ENCODE assay signal across 8 cellular contexts in the genomic region with DNA sequence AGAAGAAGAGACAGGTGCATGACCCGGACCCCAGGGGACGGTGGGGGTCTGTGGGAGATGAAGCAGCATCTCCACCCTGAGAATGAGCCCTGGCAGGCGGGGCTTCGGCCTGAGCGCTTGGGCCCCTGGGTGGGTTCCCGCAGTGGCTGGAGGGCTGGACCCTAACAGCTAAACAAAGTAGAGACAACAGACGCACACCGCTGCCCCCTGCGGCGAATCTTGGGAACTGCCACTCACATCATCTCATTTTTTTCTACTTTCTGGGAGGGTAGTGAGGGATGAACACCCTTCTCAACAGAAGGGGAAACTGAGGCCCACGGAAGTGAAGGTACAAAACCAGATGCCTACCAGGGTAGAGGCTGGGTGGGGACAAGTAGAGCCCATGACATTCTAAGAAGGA.
DNase-seq lines count a peak whose midpoint lies in the region; ATAC-seq and TF ChIP-seq lines count a peak whose summit lies in the region.

No MANE protein-coding gene starts in this region.

- H3K4me3 ChIP-seq in transverse colon = no peak overlapping the region

- no peak for ATAC-seq in HG03469 (IDR thresholded peaks at IDR 0.05; ENCODE audit: unreplicated experiment)

- 44 to 60% methylated on average over 2 to 11 of the region's 11 CpGs for WGBS in transverse colon (ENCODE audit: low coverage in 1 of 2), 2 donors

- TF ChIP-seq CTCF in transverse colon (IDR thresholded peaks at IDR 0.05) = peak; percentile 63 to 75 (median 71)

- TF ChIP-seq EP300 in Ishikawa (IDR thresholded peaks at IDR 0.05; ENCODE audit: borderline replicate concordance) (no peak), transverse colon (IDR thresholded peaks at IDR 0.05; ENCODE audit: low read depth) (no peak)

- TF ChIP-seq POLR2A in transverse colon (IDR thresholded peaks at IDR 0.05) = no peak

- peaks cover 46 to 76% (median 64%) of the 10 kb centered on the region in 4 donors for H3K4me1 ChIP-seq in transverse colon

- intact Hi-C loops in transverse colon (cut with DNase I; ENCODE audit: low total_unique reads) = no loop called here

- peak; percentile 44 for TF ChIP-seq RAD21 in Ishikawa (IDR thresholded peaks at IDR 0.05; ENCODE audit: low read depth)

- in situ Hi-C loops in transverse colon (cut with MboI; ENCODE audit: low pct_ligation_motif_present in 1 of 4, low pct_unique_long_range_greater_than_20kb in 1 of 4, low sequenced_read_pairs in 3 of 4) = loop anchor here in 2 of 4 donors (25.0 kb wide), 1 partner anchor 363 kb away; no protein-coding TSS in a partner anchor

- H3K9me3 ChIP-seq in transverse colon = no peaks in the 10 kb centered on the region

- DNase-seq in COLO668 (lab: John Stamatoyannopoulos, UW; ENCODE audit: unreplicated experiment) (peak; percentile 29), iPS-NIHi11 (ENCODE audit: low spot score) (peak; percentile 86), transverse colon (peak; percentile 42), midbrain (lab: John Stamatoyannopoulos, UW) (no peak), SK-N-DZ (ENCODE audit: low spot score) (no peak)
- peak; percentile 57 to 58 for DNase-seq in activated T-cell treated with anti-CD3 and anti-CD28 coated beads, Interleukin-2, amount 50 U/mL, for 48 hours

- H3K27ac ChIP-seq in transverse colon = peak overlapping the region; percentile 87 to 92 (median 91)

- no peaks in the 10 kb centered on the region for H3K27me3 ChIP-seq in transverse colon

- no peaks in the 10 kb centered on the region for H3K36me3 ChIP-seq in transverse colon

TF ChIP-seq in Ishikawa, 13 proteins besides CTCF, POLR2A, EP300 and RAD21:
- no peak for TF ChIP-seq NFIC (IDR thresholded peaks at IDR 0.05)
- peak; percentile 30; the same call in 1 of the 2 replicates for TF ChIP-seq ZBTB7A (IDR thresholded peaks at IDR 0.05; ENCODE audit: low read depth)
- TF ChIP-seq CEBPB (IDR thresholded peaks at IDR 0.05) = no peak
- TF ChIP-seq TEAD4 (IDR thresholded peaks at IDR 0.05) = no peak

Comparison
In these comparisons a context has a peak if more than half of its experiments do, and no peak if none do; other contexts are left out.
1. DNase-seq: peak in COLO668 (single experiment), activated T-cell treated with anti-CD3 and anti-CD28 coated beads, Interleukin-2, amount 50 U/mL, for 48 hours (2 of 2), iPS-NIHi11 (single experiment) and transverse colon (single experiment); none in midbrain (single experiment) and SK-N-DZ (single experiment).